ENCODE assay signal across 18 cellular contexts in genomic region chr6:105210932-105211531, GRCh38. TPM values are rescaled to one million over a fixed set of nuclear protein-coding genes. Genes with fewer than 3 reads are reported as not detected.
DNase-seq lines count a peak whose midpoint lies in the region; ATAC-seq and TF ChIP-seq lines count a peak whose summit lies in the region.
"Had no signal": no experiment of that assay in that cellular context is flagged by ENCODE, and none has a peak within 500 bp of the region (broad histone marks: within the 10 kb centered on the region; RNA-seq: fewer than 3 reads in every experiment).

No MANE protein-coding gene starts in this region.

- no peak overlapping the region for H3K4me2 ChIP-seq in hepatocyte

- H3K27ac ChIP-seq in right cardiac atrium (ENCODE audit: low read length), result no peak overlapping the region
- no peak overlapping the region for H3K27ac ChIP-seq in hepatocyte
- H3K27ac ChIP-seq: Peyer's patch had no signal

- H3K27me3 ChIP-seq in right cardiac atrium (ENCODE audit: control insufficient read depth, insufficient read depth) (no peaks in the 10 kb centered on the region), hepatocyte (no peaks in the 10 kb centered on the region)
- H3K27me3 ChIP-seq: Peyer's patch had no signal

- H3K9me2 ChIP-seq in hepatocyte (replicated peaks; ENCODE audit: insufficient read depth), result no peaks in the 10 kb centered on the region

- ATAC-seq in left ventricle myocardium superior (peak; percentile 79), right cardiac atrium (no peak), mucosa of descending colon (no peak)
- ATAC-seq: A549 had no signal

- no peaks in the 10 kb centered on the region for H3K9me3 ChIP-seq in right cardiac atrium (ENCODE audit: control insufficient read depth, low read length)
- no peaks in the 10 kb centered on the region for H3K9me3 ChIP-seq in hepatocyte (ENCODE audit: low read depth)
- no peaks in the 10 kb centered on the region for H3K9me3 ChIP-seq in mucosa of descending colon
- H3K9me3 ChIP-seq: A549, Peyer's patch had no signal

- no peak overlapping the region for H2AFZ ChIP-seq in hepatocyte

- H3K4me3 ChIP-seq in right cardiac atrium (ENCODE audit: low read length), result no peak overlapping the region
- H3K4me3 ChIP-seq in hepatocyte, result no peak overlapping the region
- no peak overlapping the region for H3K4me3 ChIP-seq in mucosa of descending colon
- H3K4me3 ChIP-seq: A549, GM12878, Peyer's patch had no signal

- H3K4me1 ChIP-seq in right cardiac atrium (ENCODE audit: control insufficient read depth, insufficient read depth, low read length) (no peaks in the 10 kb centered on the region), hepatocyte (ENCODE audit: insufficient read depth) (no peaks in the 10 kb centered on the region), mucosa of descending colon (ENCODE audit: low read depth) (no peaks in the 10 kb centered on the region)
- H3K4me1 ChIP-seq: Peyer's patch had no signal

- no peaks in the 10 kb centered on the region for H3K79me2 ChIP-seq in hepatocyte

- DNase-seq in left ventricle myocardium superior, result no peak
- DNase-seq in right cardiac atrium, result no peak
- peak; percentile 4 for DNase-seq in NCI-H748 treated with DMSO at 0.1 percent for 48 hours (lab: John Stamatoyannopoulos, UW)
- DNase-seq in dedifferentiated amniotic fluid mesenchymal stem cell (ENCODE audit: extremely low spot score), result peak; percentile 1
- no peak for DNase-seq in RKO (ENCODE audit: low spot score)
- DNase-seq in NCI-H2171 treated with DMSO at 0.1 percent for 48 hours (lab: John Stamatoyannopoulos, UW), result no peak
- no peak for DNase-seq in hepatocyte (ENCODE audit: low spot score)
- no peak for DNase-seq in mucosa of descending colon
- DNase-seq: COR-L47, DMS53, NCI-H1417 treated with DMSO at 0.1 percent for 48 hours, NCI-H2029 treated with DMSO at 0.1 percent for 48 hours, NCI-H226, NCI-H82, Peyer's patch had no signal

- WGBS in right cardiac atrium, result 87% methylated on average over 1 of the region's 1 CpG
- 72% methylated on average over 1 of the region's 1 CpG for WGBS in hepatocyte (ENCODE audit: low lambda C conversion rate, missing lambda C conversion rate)

- intact Hi-C loops in left ventricle myocardium superior (cut with micrococcal nuclease), result no loop called here
- intact Hi-C loops in right cardiac atrium (cut with DNase I), result no loop called here
- intact Hi-C loops in mucosa of descending colon (cut with DNase I, micrococcal nuclease), result no loop called here

- TF ChIP-seq CTCF in hepatocyte (IDR thresholded peaks at IDR 0.05; ENCODE audit: poor library complexity), result no peak
- no peak for TF ChIP-seq CTCF in mucosa of descending colon (IDR thresholded peaks at IDR 0.05)

- H4K20me1 ChIP-seq in hepatocyte (ENCODE audit: insufficient read depth, poor library complexity, severe bottlenecking), result no peaks in the 10 kb centered on the region

- H3K36me3 ChIP-seq in hepatocyte (replicated peaks; ENCODE audit: insufficient read depth, low read depth) (no peaks in the 10 kb centered on the region), mucosa of descending colon (ENCODE audit: low read depth) (no peaks in the 10 kb centered on the region)
- H3K36me3 ChIP-seq: Peyer's patch had no signal

RNA-seq across cellular contexts. Expression of gene POPDC3, which starts 31.2 kb away (rescaled TPM):
- total RNA-seq in left ventricle myocardium superior (59.2 TPM), right cardiac atrium (10 to 100 TPM; 31.6 to 48.3 (median 41.3) TPM), hepatocyte (0.93 and 1.2 TPM in 2 replicates), mucosa of descending colon (under 1 TPM in 1 of 3 donors, not detected in 2; 0.73 TPM)
- polyA plus RNA-seq in right cardiac atrium (53.2 TPM), hepatocyte (1.5 and 1.7 TPM in 2 replicates)
- total RNA-seq: GM12878, Peyer's patch had no signal
- polyA plus RNA-seq: CD14-positive monocyte had no signal

Comparison
In these comparisons a context has a peak if more than half of its experiments do, and no peak if none do; other contexts are left out.
1. DNase-seq: peak in NCI-H748 treated with DMSO at 0.1 percent for 48 hours (single experiment) and dedifferentiated amniotic fluid mesenchymal stem cell (single experiment); none in left ventricle myocardium superior (single experiment), right cardiac atrium (0 of 3), RKO (single experiment), NCI-H2171 treated with DMSO at 0.1 percent for 48 hours (single experiment), hepatocyte (single experiment) and mucosa of descending colon (0 of 3).
2. RNA of gene POPDC3, which starts 31.2 kb away (total RNA-seq): 59.2 TPM in left ventricle myocardium superior (single experiment) and 31.6 to 48.3 TPM in right cardiac atrium; 0.93 to 1.2 TPM in hepatocyte and 0.73 TPM in mucosa of descending colon; every median in the first group is over 10 times any median in the second.